Comparison of ENCODE assay signal across 32 cellular contexts in the genomic region with DNA sequence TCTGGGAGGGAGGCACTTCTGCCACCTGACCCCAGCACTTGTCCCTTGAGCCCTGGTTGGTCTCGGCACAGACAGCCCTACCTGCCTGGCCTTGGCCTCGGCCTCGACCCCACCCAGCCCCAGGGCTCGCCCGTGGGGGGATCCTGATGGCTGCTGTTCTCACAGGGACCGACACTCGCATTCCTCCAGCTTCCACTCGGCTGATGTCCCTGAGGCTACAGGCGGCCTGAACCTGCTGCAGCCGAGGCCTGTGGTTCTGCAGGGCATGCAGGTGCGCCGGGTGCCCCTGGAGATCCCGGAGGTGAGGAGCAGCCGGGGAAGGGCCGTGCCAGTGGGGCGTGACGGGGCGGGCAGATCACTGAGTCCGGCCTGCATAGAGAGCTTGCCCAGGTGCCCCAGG. TPM values are rescaled to one million over a fixed set of nuclear protein-coding genes. Genes with fewer than 3 reads are reported as not detected.
"Had no signal": no experiment of that assay in that cellular context is flagged by ENCODE, and none has a peak within 500 bp of the region (broad histone marks: within the 10 kb centered on the region; RNA-seq: fewer than 3 reads in every experiment).

No MANE protein-coding gene starts in this region.

- H3K27ac Mint-ChIP-seq: dendritic cell treated with granulocyte-macrophage colony-stimulating factor and Interleukin-4, amounts not matched to agents 40 ng/mL and 50 ng/mL, for 4 days; memory B cell; mesothelial cell of epicardium; natural killer cell treated with Interleukin-12 subunit alpha and Interleukin-12 subunit beta and Interleukin-15 and Interleukin-18, amount 100 ng/mL, for 72 hours; neural progenitor cell; stimulated activated memory B cell treated with anti-CD40 and anti-IgM and Interleukin-4, amounts not matched to agents 10 μg/mL and 1 μg/mL and 100 μg/mL, for 72 hours; type B pancreatic cell had no signal

- H3K9ac ChIP-seq: neural progenitor cell had no signal

- H3K4me3 Mint-ChIP-seq: dendritic cell treated with granulocyte-macrophage colony-stimulating factor and Interleukin-4, amounts not matched to agents 40 ng/mL and 50 ng/mL, for 4 days; endodermal cell; memory B cell; mesothelial cell of epicardium; natural killer cell treated with Interleukin-12 subunit alpha and Interleukin-12 subunit beta and Interleukin-15 and Interleukin-18, amount 100 ng/mL, for 72 hours; neural progenitor cell; stimulated activated memory B cell treated with anti-CD40 and anti-IgM and Interleukin-4, amounts not matched to agents 10 μg/mL and 1 μg/mL and 100 μg/mL, for 72 hours; type B pancreatic cell had no signal

- H3K9me3 Mint-ChIP-seq: dendritic cell treated with granulocyte-macrophage colony-stimulating factor and Interleukin-4, amounts not matched to agents 40 ng/mL and 50 ng/mL, for 4 days; endodermal cell; memory B cell; mesothelial cell of epicardium; naive B cell; natural killer cell treated with Interleukin-12 subunit alpha and Interleukin-12 subunit beta and Interleukin-15 and Interleukin-18, amount 100 ng/mL, for 72 hours; neural progenitor cell; stimulated activated memory B cell treated with anti-CD40 and anti-IgM and Interleukin-4, amounts not matched to agents 10 μg/mL and 1 μg/mL and 100 μg/mL, for 72 hours; type B pancreatic cell had no signal

- DNase-seq: colonic mucosa; effector CD8-positive, alpha-beta T cell; endodermal cell; foreskin fibroblast; gastrocnemius medialis; head of caudate nucleus; mucosa of descending colon; naive B cell; nucleus accumbens; sigmoid colon; stimulated activated CD4-positive, alpha-beta T cell treated with anti-CD3 and anti-CD28 coated beads, Interleukin-4, amount 100 ng/mL, for 4 hours; stimulated activated naive CD8-positive, alpha-beta T cell treated with anti-CD3 and anti-CD28 coated beads, Interleukin-15, Interleukin-2, amounts not matched to agents 100 U/mL and 50 U/mL, for 24 hours; substantia nigra; testis had no signal

- H3K9me3 ChIP-seq: colonic mucosa, gastrocnemius medialis, mucosa of descending colon, prostate gland, right atrium auricular region, sigmoid colon, testis, tibial artery had no signal

- H3K4me2 ChIP-seq: neural progenitor cell had no signal

- H3K36me3 ChIP-seq: neural progenitor cell had no signal

- H3K27me3 Mint-ChIP-seq: dendritic cell treated with granulocyte-macrophage colony-stimulating factor and Interleukin-4, amounts not matched to agents 40 ng/mL and 50 ng/mL, for 4 days; memory B cell; naive B cell; natural killer cell treated with Interleukin-12 subunit alpha and Interleukin-12 subunit beta and Interleukin-15 and Interleukin-18, amount 100 ng/mL, for 72 hours; stimulated activated memory B cell treated with anti-CD40 and anti-IgM and Interleukin-4, amounts not matched to agents 10 μg/mL and 1 μg/mL and 100 μg/mL, for 72 hours; type B pancreatic cell had no signal

- ATAC-seq: esophagus mucosa; gastrocnemius medialis; left lobe of liver; mucosa of descending colon; natural killer cell treated with Interleukin-12 subunit alpha and Interleukin-12 subunit beta and Interleukin-15 and Interleukin-18, amount 100 ng/mL, for 72 hours; stimulated activated memory B cell treated with anti-CD40 and anti-IgM and Interleukin-4, amounts not matched to agents 10 μg/mL and 1 μg/mL and 100 μg/mL, for 72 hours; stimulated activated naive CD8-positive, alpha-beta T cell treated with anti-CD3 and anti-CD28 coated beads, Interleukin-15, Interleukin-2, amounts not matched to agents 100 U/mL and 50 U/mL, for 24 hours had no signal

- H3K4me3 ChIP-seq: colonic mucosa, gastrocnemius medialis, lung, mucosa of descending colon, neural progenitor cell, prostate gland, right atrium auricular region, sigmoid colon, testis, tibial artery had no signal

- FAIRE-seq: keratinocyte, urothelium cell line had no signal

- H2AFZ ChIP-seq: neural progenitor cell had no signal

- H3K36me3 Mint-ChIP-seq: type B pancreatic cell had no signal

- H3K27ac ChIP-seq: colonic mucosa, epithelial cell of prostate, gastrocnemius medialis, neural progenitor cell, prostate gland, right atrium auricular region, sigmoid colon, testis, tibial artery had no signal

- H3K27me3 ChIP-seq: colonic mucosa, gastrocnemius medialis, neural progenitor cell, right atrium auricular region, sigmoid colon, testis, tibial artery had no signal

RNA-seq across cellular contexts. Expression of a gene that starts 25.1 kb away (rescaled TPM):
- total RNA-seq: left lobe of liver, osteocyte, skeletal muscle tissue had no signal
